2 cellular contexts compared by ENCODE assay signal in the genomic region with DNA sequence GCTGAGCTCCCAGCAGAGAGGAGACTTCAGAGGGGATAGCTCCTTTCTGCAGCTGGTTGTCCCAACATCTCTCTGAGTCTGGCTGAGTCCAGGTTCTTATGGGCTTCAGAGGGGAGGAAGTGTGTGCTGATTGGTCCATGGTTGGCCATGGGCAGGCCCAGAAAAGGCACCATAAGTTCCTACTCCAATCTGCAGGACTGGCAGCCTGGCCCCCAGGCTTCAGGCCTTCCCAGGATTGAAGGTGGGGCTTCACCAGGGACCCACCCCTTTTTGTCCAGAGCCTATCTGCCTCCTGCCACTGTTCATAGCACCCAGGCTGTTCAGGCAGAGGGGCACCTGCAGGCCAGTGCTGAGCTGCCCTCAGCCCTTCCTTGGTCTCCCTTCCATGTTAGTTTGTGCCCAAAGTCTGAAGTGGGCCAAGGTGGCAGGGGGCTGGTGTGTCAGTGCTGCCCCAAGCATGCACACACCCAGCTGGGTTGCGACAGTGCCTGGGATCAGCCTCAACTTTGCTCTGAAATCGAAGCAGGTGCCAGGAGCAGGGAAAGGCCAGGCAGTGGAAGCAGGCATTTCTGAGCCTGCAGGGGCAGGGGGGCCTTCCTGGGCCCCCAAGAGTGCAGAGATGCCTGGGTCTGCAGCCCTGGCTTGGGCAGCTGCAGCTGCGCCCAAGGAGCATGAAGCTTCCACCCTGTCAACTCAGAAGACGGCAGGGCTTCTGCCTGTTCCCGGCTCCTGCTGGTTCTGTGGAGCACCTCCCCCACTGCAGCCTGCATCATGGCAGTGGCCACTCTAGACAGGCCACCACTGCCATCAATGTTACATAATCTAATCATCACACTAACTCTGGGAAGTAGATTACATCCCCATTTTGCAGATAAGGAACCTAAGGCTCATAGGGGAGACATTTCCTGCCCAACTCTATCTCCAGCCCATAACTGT.
TF ChIP-seq lines count a peak whose summit lies in the region.

No MANE protein-coding gene starts in this region.

TF ChIP-seq in SK-N-SH, 30 proteins besides CTCF, POLR2A, EP300 and RAD21:
- TF ChIP-seq MXI1 (IDR thresholded peaks at IDR 0.05; ENCODE audit: low read depth, low read length) (no peak), JUND (IDR thresholded peaks at IDR 0.05) (no peak), SMC3 (IDR thresholded peaks at IDR 0.05; ENCODE audit: low read depth, low read length) (no peak), POLR2AphosphoS5 (IDR thresholded peaks at IDR 0.05; ENCODE audit: low read depth, low read length) (no peak), PBX3 (IDR thresholded peaks at IDR 0.05) (no peak), CHD2 (IDR thresholded peaks at IDR 0.05; ENCODE audit: low read length, partially characterized antibody) (no peak), FOSL2 (IDR thresholded peaks at IDR 0.05; ENCODE audit: borderline replicate concordance, low read depth) (no peak), ELF1 (IDR thresholded peaks at IDR 0.05) (no peak), TAF1 (IDR thresholded peaks at IDR 0.05; ENCODE audit: borderline replicate concordance, low read depth, low read length) (no peak), GABPA (IDR thresholded peaks at IDR 0.05; ENCODE audit: low read depth) (no peak), RCOR1 (IDR thresholded peaks at IDR 0.05; ENCODE audit: low read length) (no peak), GATA2 (CRISPR knock-in tag; IDR thresholded peaks at IDR 0.05) (no peak), NFIC (IDR thresholded peaks at IDR 0.05; ENCODE audit: borderline replicate concordance) (no peak), FOXJ3 (CRISPR knock-in tag; IDR thresholded peaks at IDR 0.05) (no peak), EZH2phosphoT487 (IDR thresholded peaks at IDR 0.05; ENCODE audit: borderline replicate concordance, low read depth) (no peak), YY1 (IDR thresholded peaks at IDR 0.05; ENCODE audit: low read depth) (no peak), RFX5 (IDR thresholded peaks at IDR 0.05; ENCODE audit: low read length) (no peak), SIN3A (IDR thresholded peaks at IDR 0.05; ENCODE audit: borderline replicate concordance, low read depth, low read length) (no peak)
- TF ChIP-seq, protein P1, sequence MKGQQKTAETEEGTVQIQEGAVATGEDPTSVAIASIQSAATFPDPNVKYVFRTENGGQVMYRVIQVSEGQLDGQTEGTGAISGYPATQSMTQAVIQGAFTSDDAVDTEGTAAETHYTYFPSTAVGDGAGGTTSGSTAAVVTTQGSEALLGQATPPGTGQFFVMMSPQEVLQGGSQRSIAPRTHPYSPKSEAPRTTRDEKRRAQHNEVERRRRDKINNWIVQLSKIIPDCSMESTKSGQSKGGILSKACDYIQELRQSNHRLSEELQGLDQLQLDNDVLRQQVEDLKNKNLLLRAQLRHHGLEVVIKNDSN (IDR thresholded peaks at IDR 0.05; ENCODE audit: borderline replicate concordance, low read depth): no peak

TF ChIP-seq in SK-N-SH treated with all-trans-retinoic acid at 6 μM for 48 hours, 23 proteins besides CTCF, POLR2A, EP300 and RAD21:
- TF ChIP-seq RARB (CRISPR knock-in tag; IDR thresholded peaks at IDR 0.05): no peak
- no peak for TF ChIP-seq ZC3H10 (CRISPR knock-in tag; IDR thresholded peaks at IDR 0.05)
- no peak for TF ChIP-seq ESRRG (CRISPR knock-in tag; IDR thresholded peaks at IDR 0.05)
- TF ChIP-seq OSR1 (CRISPR knock-in tag; IDR thresholded peaks at IDR 0.05): no peak
- TF ChIP-seq ZNF8 (CRISPR knock-in tag; IDR thresholded peaks at IDR 0.05): no peak
- no peak for TF ChIP-seq TSHZ2 (CRISPR knock-in tag; IDR thresholded peaks at IDR 0.05)
- TF ChIP-seq TCF4 (CRISPR knock-in tag; IDR thresholded peaks at IDR 0.05; ENCODE audit: borderline replicate concordance): no peak
- no peak for TF ChIP-seq ZNF565 (CRISPR knock-in tag; conservative IDR thresholded peaks at IDR 0.05; ENCODE audit: low read depth)
- no peak for TF ChIP-seq ZFP3 (CRISPR knock-in tag; IDR thresholded peaks at IDR 0.05)
- TF ChIP-seq ZNF70 (CRISPR knock-in tag; IDR thresholded peaks at IDR 0.05): no peak
- TF ChIP-seq CREB5 (CRISPR knock-in tag; IDR thresholded peaks at IDR 0.05; ENCODE audit: low read depth): no peak
- no peak for TF ChIP-seq TOX (CRISPR knock-in tag; IDR thresholded peaks at IDR 0.05; ENCODE audit: borderline replicate concordance)
- no peak for TF ChIP-seq ISL1 (CRISPR knock-in tag; IDR thresholded peaks at IDR 0.05)
- TF ChIP-seq ARNTL (CRISPR knock-in tag; IDR thresholded peaks at IDR 0.05; ENCODE audit: borderline replicate concordance, low read depth): no peak
- no peak for TF ChIP-seq CSDC2 (CRISPR knock-in tag; IDR thresholded peaks at IDR 0.05)
- TF ChIP-seq SNAI2 (CRISPR knock-in tag; IDR thresholded peaks at IDR 0.05): no peak
- TF ChIP-seq ZFP30 (CRISPR knock-in tag; IDR thresholded peaks at IDR 0.05): no peak
- no peak for TF ChIP-seq PPARA (CRISPR knock-in tag; IDR thresholded peaks at IDR 0.05; ENCODE audit: borderline replicate concordance)
- no peak for TF ChIP-seq GLIS3 (CRISPR knock-in tag; IDR thresholded peaks at IDR 0.05)
